In the genomic region with DNA sequence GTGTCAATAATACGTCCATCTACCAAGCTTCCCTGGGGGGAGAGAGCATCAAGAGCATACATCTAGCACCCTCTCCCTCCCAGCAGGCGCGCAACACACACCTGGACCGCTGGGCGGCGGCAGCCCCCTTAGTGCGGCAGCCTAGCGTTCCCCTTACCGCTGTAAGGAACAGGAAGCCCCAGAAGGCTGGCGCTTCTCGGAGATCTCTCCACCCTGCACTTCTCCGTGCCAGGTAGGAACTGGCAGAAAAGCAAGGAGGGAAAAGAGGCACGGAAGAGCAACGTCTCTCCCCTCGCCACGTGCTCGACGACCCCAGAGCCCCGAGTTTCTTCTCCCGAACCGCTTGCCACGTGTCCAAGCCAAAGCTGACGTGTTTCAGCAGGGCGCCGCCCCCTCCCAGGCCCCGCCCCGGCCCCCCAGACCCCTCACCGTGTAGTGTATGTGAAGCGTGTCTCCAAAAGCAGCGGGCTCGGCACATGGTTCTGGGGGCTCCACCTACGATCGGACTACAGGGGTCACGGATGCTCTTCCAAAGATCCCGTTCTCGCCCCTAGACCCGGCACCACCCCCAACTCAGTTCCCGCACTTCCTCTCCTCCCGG, we compare ENCODE assay signal across 9 cellular contexts. TPM values are rescaled to one million over a fixed set of nuclear protein-coding genes. Genes with fewer than 3 reads are reported as not detected.
DNase-seq lines count a peak whose midpoint lies in the region; ATAC-seq and TF ChIP-seq lines count a peak whose summit lies in the region.
"Had no signal": no experiment of that assay in that cellular context is flagged by ENCODE, and none has a peak within 500 bp of the region (broad histone marks: within the 10 kb centered on the region; RNA-seq: fewer than 3 reads in every experiment).

No MANE protein-coding gene starts in this region.

- POLR2A ChIA-PET in activated CD4-positive, alpha-beta T cell treated with anti-CD3 and anti-CD28 coated beads for 36 hours (lab: Charles Lee), result interaction anchor here (0.5 to 2.0 kb wide), 9 partner anchors 16 to 1112 kb away, joined by 3 to 10 read pairs (median 4); partner anchors contain the start of genes ARF3, DDX23 and RND1

- ATAC-seq in GM21423 (IDR thresholded peaks at IDR 0.05; ENCODE audit: unreplicated experiment) (peak; percentile 79), mucosa of descending colon (peak; percentile 88)
- peak; percentile 75 for ATAC-seq in activated CD4-positive, alpha-beta T cell treated with anti-CD3 and anti-CD28 coated beads for 36 hours

- peak overlapping the region; percentile 96 to 99 (median 98) for H3K4me3 Mint-ChIP-seq in IgD-negative memory B cell
- peak overlapping the region; percentile 83 for H3K4me3 Mint-ChIP-seq in activated CD4-positive, alpha-beta T cell treated with anti-CD3 and anti-CD28 coated beads for 36 hours

- TF ChIP-seq CTCF in mucosa of descending colon (IDR thresholded peaks at IDR 0.05), result no peak

- no peaks in the 10 kb centered on the region for H3K27me3 Mint-ChIP-seq in IgD-negative memory B cell
- no peaks in the 10 kb centered on the region for H3K27me3 Mint-ChIP-seq in activated CD4-positive, alpha-beta T cell treated with anti-CD3 and anti-CD28 coated beads for 36 hours

- CTCF ChIA-PET in activated CD4-positive, alpha-beta T cell treated with anti-CD3 and anti-CD28 coated beads for 36 hours (lab: Charles Lee), result interaction anchor here (0.6 to 7.9 kb wide), 19 partner anchors 9 to 187 kb away, joined by 3 to 73 read pairs (median 4); partner anchors contain the start of genes ARF3, DDX23, RND1 and WNT1

- H3K27ac Mint-ChIP-seq in IgD-negative memory B cell, result peak overlapping the region; percentile 96 to 98 (median 97)
- H3K27ac Mint-ChIP-seq in activated CD4-positive, alpha-beta T cell treated with anti-CD3 and anti-CD28 coated beads for 36 hours, result peak overlapping the region; percentile 93

- intact Hi-C loops in activated CD4-positive, alpha-beta T cell treated with anti-CD3 and anti-CD28 coated beads for 36 hours (cut with DNase I, micrococcal nuclease), result loop anchor here (1.0 to 2.0 kb wide), 6 partner anchors 33 to 94 kb away; partner anchors contain the start of genes DDX23 (in 2 of the 2), WNT1 (in 2 of the 2), ARF3 (in 1 of the 2) and PRKAG1 (in 1 of the 2)
- intact Hi-C loops in mucosa of descending colon (cut with DNase I, micrococcal nuclease), result no loop called here

- peak; percentile 40 for DNase-seq in DMS79 (lab: John Stamatoyannopoulos, UW)
- DNase-seq in activated CD4-positive, alpha-beta T cell treated with anti-CD3 and anti-CD28 coated beads for 36 hours, result peak; percentile 85
- DNase-seq in ecto neural progenitor cell (ENCODE audit: low spot score), result peak; percentile 71
- DNase-seq in mucosa of descending colon, result peak; percentile 71 to 79 (median 79)
- DNase-seq in stimulated activated CD8-positive, alpha-beta memory T cell treated with anti-CD3 and anti-CD28 coated beads, Interleukin-7, amount 100 ng/mL, for 4 hours (ENCODE audit: low read depth in 2 of 2), result peak; percentile 71 to 75
- DNase-seq in superior temporal gyrus (ENCODE audit: extremely low spot score), result no peak

- peak overlapping the region; percentile 68 for H3K4me3 ChIP-seq in mucosa of descending colon

- H3K4me1 ChIP-seq in mucosa of descending colon (ENCODE audit: low read depth), result peaks cover 3% of the 10 kb centered on the region

- no peaks in the 10 kb centered on the region for H3K36me3 ChIP-seq in mucosa of descending colon (ENCODE audit: low read depth)

- no peaks in the 10 kb centered on the region for H3K9me3 ChIP-seq in mucosa of descending colon

- peaks cover 3% of the 10 kb centered on the region for H3K36me3 Mint-ChIP-seq in IgD-negative memory B cell
- peaks cover 38% of the 10 kb centered on the region for H3K36me3 Mint-ChIP-seq in activated CD4-positive, alpha-beta T cell treated with anti-CD3 and anti-CD28 coated beads for 36 hours (ENCODE audit: low read depth)

- peaks cover 9 to 22% (median 14%) of the 10 kb centered on the region in 3 donors for H3K4me1 Mint-ChIP-seq in IgD-negative memory B cell
- H3K4me1 Mint-ChIP-seq in activated CD4-positive, alpha-beta T cell treated with anti-CD3 and anti-CD28 coated beads for 36 hours, result peaks cover 52% of the 10 kb centered on the region

- H3K9me3 Mint-ChIP-seq in IgD-negative memory B cell, result no peaks in the 10 kb centered on the region
- H3K9me3 Mint-ChIP-seq in activated CD4-positive, alpha-beta T cell treated with anti-CD3 and anti-CD28 coated beads for 36 hours (ENCODE audit: low read depth), result no peaks in the 10 kb centered on the region

RNA-seq across cellular contexts. Expression of gene FKBP11, which starts 0.6 kb away (rescaled TPM):
- polyA plus RNA-seq in IgD-negative memory B cell, result 88.9 TPM
- 10 to 100 TPM; 56.8 to 63.8 TPM for total RNA-seq in activated CD4-positive, alpha-beta T cell treated with anti-CD3 and anti-CD28 coated beads for 36 hours
- 10 to 100 TPM; 16.9 to 41.3 (median 22.9) TPM for total RNA-seq in mucosa of descending colon

RNA-seq across cellular contexts. Expression of gene ARF3, which starts 32.6 kb away (rescaled TPM):
- polyA plus RNA-seq in IgD-negative memory B cell, result 20.2 TPM
- total RNA-seq in activated CD4-positive, alpha-beta T cell treated with anti-CD3 and anti-CD28 coated beads for 36 hours, result 10 to 100 TPM; 84.7 to 96.1 TPM
- total RNA-seq in mucosa of descending colon, result 100 to 1,000 TPM; 207 to 280 (median 266) TPM

RNA-seq across cellular contexts. Expression of gene WNT10B, which starts 46.8 kb away (rescaled TPM):
- not detected for polyA plus RNA-seq in IgD-negative memory B cell
- under 1 TPM; 0.16 to 0.18 TPM for total RNA-seq in activated CD4-positive, alpha-beta T cell treated with anti-CD3 and anti-CD28 coated beads for 36 hours
- 1 to 10 TPM in 1 of 3 donors, under 1 TPM in 2; 0.49 to 1.1 (median 0.76) TPM for total RNA-seq in mucosa of descending colon

RNA-seq across cellular contexts. Expression of gene WNT1, which starts 53.4 kb away (rescaled TPM):
- polyA plus RNA-seq in IgD-negative memory B cell, result 0.19 TPM
- not detected for total RNA-seq in activated CD4-positive, alpha-beta T cell treated with anti-CD3 and anti-CD28 coated beads for 36 hours
- not detected for total RNA-seq in mucosa of descending colon
- total RNA-seq: dermis microvascular lymphatic vessel endothelial cell had no signal

RNA-seq across cellular contexts. Expression of gene RND1, which starts 59.0 kb away (rescaled TPM):
- polyA plus RNA-seq in IgD-negative memory B cell, result 2.6 TPM
- total RNA-seq in activated CD4-positive, alpha-beta T cell treated with anti-CD3 and anti-CD28 coated beads for 36 hours, result 1 to 10 TPM; 2.2 to 3.3 TPM
- 1 to 10 TPM; 1.1 to 3.5 (median 2.4) TPM for total RNA-seq in mucosa of descending colon

Comparison
In these comparisons a context has a peak if more than half of its experiments do, and no peak if none do; other contexts are left out.
1. intact Hi-C loops: an anchor here in activated CD4-positive, alpha-beta T cell treated with anti-CD3 and anti-CD28 coated beads for 36 hours (1.0 to 2.0 kb wide); none called in mucosa of descending colon.